8 cellular contexts compared by ENCODE assay signal in genomic region chr18:35223797-35224196, GRCh38.
"Had no signal": no experiment of that assay in that cellular context is flagged by ENCODE, and none has a peak within 500 bp of the region (broad histone marks: within the 10 kb centered on the region; RNA-seq: fewer than 3 reads in every experiment).

No MANE protein-coding gene starts in this region.

- DNase-seq: H9, HCEC 1CT, KBM-7 had no signal

- H3K4me2 ChIP-seq: GM23338, KMS-11 had no signal

- FAIRE-seq: H1, H54, HTR-8/SVneo had no signal

- H2AFZ ChIP-seq: GM23338 had no signal

- ATAC-seq: GM23338 had no signal

- H3K9ac ChIP-seq: KMS-11 had no signal

- H3K4me3 ChIP-seq: GM23338 had no signal

- H3K27ac ChIP-seq: KMS-11 had no signal
